Comparison of ENCODE assay signal across 26 cellular contexts in genomic region chrX:21355831-21356230, GRCh38.
"Had no signal": no experiment of that assay in that cellular context is flagged by ENCODE, and none has a peak within 500 bp of the region (broad histone marks: within the 10 kb centered on the region; RNA-seq: fewer than 3 reads in every experiment).

No MANE protein-coding gene starts in this region.

- ATAC-seq: activated CD4-positive, alpha-beta T cell treated with anti-CD3 and anti-CD28 coated beads for 36 hours; activated CD4-positive, CD25-positive, alpha-beta regulatory T cell treated with anti-CD3 and anti-CD28 coated beads, Interleukin-2, amount 50 U/mL, for 24 hours; activated CD8-positive, alpha-beta memory T cell treated with anti-CD3 and anti-CD28 coated beads, Interleukin-2, amount 10 ng/mL, durations not matched to agents 7 days and 5 days; activated CD8-positive, alpha-beta T cell treated with anti-CD3 and anti-CD28 coated beads, Interleukin-2, amount 10 ng/mL, durations not matched to agents 7 days and 5 days; activated naive CD8-positive, alpha-beta T cell treated with anti-CD3 and anti-CD28 coated beads, Interleukin-2, amount 50 U/mL, for 24 hours; WTC11 had no signal

- DNase-seq: activated CD4-positive, alpha-beta memory T cell treated with anti-CD3 and anti-CD28 coated beads, Interleukin-2, amount 10 ng/mL, durations not matched to agents 7 days and 5 days; activated CD4-positive, alpha-beta T cell treated with anti-CD3 and anti-CD28 coated beads for 1 hour; activated CD4-positive, alpha-beta T cell treated with anti-CD3 and anti-CD28 coated beads for 36 hours; activated CD4-positive, alpha-beta T cell treated with anti-CD3 and anti-CD28 coated beads for 48 hours; activated CD4-positive, alpha-beta T cell treated with anti-CD3 and anti-CD28 coated beads, Interleukin-2, amount 10 ng/mL, durations not matched to agents 7 days and 5 days; activated CD4-positive, alpha-beta T cell treated with anti-CD3 and anti-CD28 coated beads, Interleukin-2, amount 50 U/mL, for 48 hours; activated CD4-positive, CD25-positive, alpha-beta regulatory T cell; activated CD8-positive, alpha-beta memory T cell treated with anti-CD3 and anti-CD28 coated beads for 24 hours; activated CD8-positive, alpha-beta memory T cell treated with anti-CD3 and anti-CD28 coated beads, Interleukin-2, amount 10 ng/mL, durations not matched to agents 7 days and 5 days; activated CD8-positive, alpha-beta memory T cell treated with anti-CD3 and anti-CD28 coated beads, Interleukin-2, amount 50 U/mL, for 48 hours; activated CD8-positive, alpha-beta T cell treated with anti-CD3 and anti-CD28 coated beads, Interleukin-2, amount 10 ng/mL, durations not matched to agents 7 days and 5 days; activated effector memory CD4-positive, alpha-beta T cell treated with Interleukin-2 at 50 U/mL for 16 hours; activated gamma-delta T cell; activated naive CD4-positive, alpha-beta T cell treated with anti-CD3 and anti-CD28 coated beads, Interleukin-2, amount 10 ng/mL, durations not matched to agents 7 days and 5 days; activated naive CD4-positive, alpha-beta T cell treated with Interleukin-2 at 50 U/mL for 16 hours; activated naive CD8-positive, alpha-beta T cell treated with anti-CD3 and anti-CD28 coated beads, Interleukin-2, amount 10 ng/mL, durations not matched to agents 7 days and 5 days; activated naive CD8-positive, alpha-beta T cell treated with anti-CD3 and anti-CD28 coated beads, Interleukin-2, amount 50 U/mL, for 24 hours; activated T-cell treated with anti-CD3 and anti-CD28 coated beads, Interleukin-2, amount 50 U/mL, for 24 hours; activated T-cell treated with anti-CD3 and anti-CD28 coated beads, Interleukin-2, amount 50 U/mL, for 48 hours; amygdala; T-helper 1 cell; T-helper 2 cell; T-helper 9 cell; WERI-Rb-1 had no signal
